19 cellular contexts compared by ENCODE assay signal in genomic region chr5:113345261-113345940, GRCh38.
DNase-seq lines count a peak whose midpoint lies in the region; ATAC-seq and TF ChIP-seq lines count a peak whose summit lies in the region.
"Had no signal": no experiment of that assay in that cellular context is flagged by ENCODE, and none has a peak within 500 bp of the region (broad histone marks: within the 10 kb centered on the region; RNA-seq: fewer than 3 reads in every experiment).

No MANE protein-coding gene starts in this region.

- no peak overlapping the region for H3K27ac Mint-ChIP-seq in natural killer cell treated with Interleukin-12 subunit alpha and Interleukin-12 subunit beta and Interleukin-15 and Interleukin-18, amount 100 ng/mL, for 72 hours
- H3K27ac Mint-ChIP-seq: activated naive CD4-positive, alpha-beta T cell treated with anti-CD3 and anti-CD28 coated beads, Interleukin-2, amount 50 U/mL, for 24 hours; effector memory CD8-positive, alpha-beta T cell; stimulated activated memory B cell treated with anti-CD40 and anti-IgM and Interleukin-4, amounts not matched to agents 10 μg/mL and 1 μg/mL and 100 μg/mL, for 72 hours had no signal

- no peaks in the 10 kb centered on the region for H3K27me3 ChIP-seq in RWPE2 (ENCODE audit: insufficient read depth, poor library complexity, severe bottlenecking)
- H3K27me3 ChIP-seq: tibial nerve had no signal

- no peaks in the 10 kb centered on the region for H3K36me3 ChIP-seq in RWPE2 (ENCODE audit: low read depth)
- H3K36me3 ChIP-seq: spleen, tibial nerve had no signal

- H3K27ac ChIP-seq in RWPE2 (ENCODE audit: poor library complexity, severe bottlenecking) (peak overlapping the region; percentile 61), epithelial cell of prostate (peak overlapping the region; percentile 65)
- H3K27ac ChIP-seq: parathyroid adenoma, spleen, tibial nerve had no signal

- peaks cover 11% of the 10 kb centered on the region for H3K4me1 ChIP-seq in RWPE2 (ENCODE audit: insufficient read depth, poor library complexity, severe bottlenecking)
- H3K4me1 ChIP-seq: parathyroid adenoma, spleen, tibial nerve had no signal

- peaks cover 42 to 49% of the 10 kb centered on the region in 2 donors for H3K27me3 Mint-ChIP-seq in natural killer cell treated with Interleukin-12 subunit alpha and Interleukin-12 subunit beta and Interleukin-15 and Interleukin-18, amount 100 ng/mL, for 72 hours

- no peaks in the 10 kb centered on the region for H3K9me3 Mint-ChIP-seq in natural killer cell treated with Interleukin-12 subunit alpha and Interleukin-12 subunit beta and Interleukin-15 and Interleukin-18, amount 100 ng/mL, for 72 hours
- H3K9me3 Mint-ChIP-seq: activated naive CD4-positive, alpha-beta T cell treated with anti-CD3 and anti-CD28 coated beads, Interleukin-2, amount 50 U/mL, for 24 hours; central memory CD8-positive, alpha-beta T cell; effector memory CD8-positive, alpha-beta T cell had no signal

- H3K4me3 Mint-ChIP-seq in natural killer cell treated with Interleukin-12 subunit alpha and Interleukin-12 subunit beta and Interleukin-15 and Interleukin-18, amount 100 ng/mL, for 72 hours: no peak overlapping the region
- H3K4me3 Mint-ChIP-seq: activated naive CD4-positive, alpha-beta T cell treated with anti-CD3 and anti-CD28 coated beads, Interleukin-2, amount 50 U/mL, for 24 hours; central memory CD8-positive, alpha-beta T cell; effector memory CD8-positive, alpha-beta T cell; stimulated activated memory B cell treated with anti-CD40 and anti-IgM and Interleukin-4, amounts not matched to agents 10 μg/mL and 1 μg/mL and 100 μg/mL, for 72 hours had no signal

- H3K4me3 ChIP-seq in RWPE2 (ENCODE audit: severe bottlenecking): no peak overlapping the region
- H3K4me3 ChIP-seq: spleen, tibial nerve had no signal

- ATAC-seq in RWPE2 (ENCODE audit: low read depth): peak; percentile 87
- no peak for ATAC-seq in natural killer cell treated with Interleukin-12 subunit alpha and Interleukin-12 subunit beta and Interleukin-15 and Interleukin-18, amount 100 ng/mL, for 72 hours
- no peak for ATAC-seq in HG03135 (IDR thresholded peaks at IDR 0.05; ENCODE audit: unreplicated experiment)
- ATAC-seq: effector memory CD8-positive, alpha-beta T cell; stimulated activated memory B cell treated with anti-CD40 and anti-IgM and Interleukin-4, amounts not matched to agents 10 μg/mL and 1 μg/mL and 100 μg/mL, for 72 hours had no signal

- TF ChIP-seq CTCF in RWPE2 (IDR thresholded peaks at IDR 0.05; ENCODE audit: poor library complexity, severe bottlenecking): no peak

- DNase-seq in HPDE6-E6E7 (ENCODE audit: extremely low spot score) (peak; percentile 14), RWPE2 (ENCODE audit: low spot score) (no peak), epithelial cell of prostate (ENCODE audit: low read depth, low spot score) (peak; percentile 84), renal cortical epithelial cell (ENCODE audit: low read depth) (peak; percentile 56), T-helper 9 cell (no peak)
- DNase-seq in natural killer cell treated with Interleukin-12 subunit alpha and Interleukin-12 subunit beta and Interleukin-15 and Interleukin-18, amount 100 ng/mL, for 72 hours (ENCODE audit: low spot score): no peak
- DNase-seq: activated CD4-positive, alpha-beta T cell treated with anti-CD3 and anti-CD28 coated beads, Interleukin-2, amount 50 U/mL, for 4 hours; DMS153; effector memory CD8-positive, alpha-beta T cell; Kasumi-1; NCI-H1694; SK-N-SH; spleen had no signal

- no peaks in the 10 kb centered on the region for H3K4me1 Mint-ChIP-seq in natural killer cell treated with Interleukin-12 subunit alpha and Interleukin-12 subunit beta and Interleukin-15 and Interleukin-18, amount 100 ng/mL, for 72 hours (ENCODE audit: low read depth in 2 of 2)
- H3K4me1 Mint-ChIP-seq: activated naive CD4-positive, alpha-beta T cell treated with anti-CD3 and anti-CD28 coated beads, Interleukin-2, amount 50 U/mL, for 24 hours; central memory CD8-positive, alpha-beta T cell; stimulated activated memory B cell treated with anti-CD40 and anti-IgM and Interleukin-4, amounts not matched to agents 10 μg/mL and 1 μg/mL and 100 μg/mL, for 72 hours had no signal

- no peaks in the 10 kb centered on the region for H3K9me3 ChIP-seq in RWPE2 (ENCODE audit: severe bottlenecking)
- H3K9me3 ChIP-seq: SK-N-SH, spleen had no signal

- no peaks in the 10 kb centered on the region for H3K36me3 Mint-ChIP-seq in natural killer cell treated with Interleukin-12 subunit alpha and Interleukin-12 subunit beta and Interleukin-15 and Interleukin-18, amount 100 ng/mL, for 72 hours
- H3K36me3 Mint-ChIP-seq: activated naive CD4-positive, alpha-beta T cell treated with anti-CD3 and anti-CD28 coated beads, Interleukin-2, amount 50 U/mL, for 24 hours; stimulated activated memory B cell treated with anti-CD40 and anti-IgM and Interleukin-4, amounts not matched to agents 10 μg/mL and 1 μg/mL and 100 μg/mL, for 72 hours had no signal

Comparison
In these comparisons a context has a peak if more than half of its experiments do, and no peak if none do; other contexts are left out.
1. DNase-seq: peak in HPDE6-E6E7 (single experiment), epithelial cell of prostate (single experiment) and renal cortical epithelial cell (single experiment); none in RWPE2 (single experiment), natural killer cell treated with Interleukin-12 subunit alpha and Interleukin-12 subunit beta and Interleukin-15 and Interleukin-18, amount 100 ng/mL, for 72 hours (single experiment) and T-helper 9 cell (single experiment).